8 cellular contexts compared by ENCODE assay signal in genomic region chr2:236176417-236176816, GRCh38. TPM values are rescaled to one million over a fixed set of nuclear protein-coding genes. Genes with fewer than 3 reads are reported as not detected.
DNase-seq lines count a peak whose midpoint lies in the region; TF ChIP-seq lines count a peak whose summit lies in the region.

No MANE protein-coding gene starts in this region.

- no peak overlapping the region for H3K14ac ChIP-seq in mesenchymal stem cell (ENCODE audit: low read length in 2 of 2)

- H4K8ac ChIP-seq in mesenchymal stem cell (ENCODE audit: low read length): no peak overlapping the region

- H3K27me3 ChIP-seq in hepatocyte (peaks cover 93% of the 10 kb centered on the region), mesenchymal stem cell (ENCODE audit: control insufficient read depth in 1 of 2, insufficient read depth in 1 of 2, low read length in 2 of 2) (peaks cover 32 to 73% of the 10 kb centered on the region in 2 experiments)

- H3K9me3 ChIP-seq in hepatocyte (ENCODE audit: low read depth) (no peaks in the 10 kb centered on the region), mesenchymal stem cell (ENCODE audit: control insufficient read depth, low read length) (no peaks in the 10 kb centered on the region)

- no peak overlapping the region for H4K91ac ChIP-seq in mesenchymal stem cell (ENCODE audit: low read length)

- H3K4me1 ChIP-seq in hepatocyte (ENCODE audit: insufficient read depth): peaks cover 24% of the 10 kb centered on the region
- peaks cover 26% of the 10 kb centered on the region for H3K4me1 ChIP-seq in mesenchymal stem cell (ENCODE audit: control insufficient read depth, insufficient read depth, low read depth, low read length)

- H3K27ac ChIP-seq in hepatocyte (no peak overlapping the region), mesenchymal stem cell (ENCODE audit: low read length, poor library complexity, severe bottlenecking) (no peak overlapping the region)

- H3K4me2 ChIP-seq in hepatocyte (no peak overlapping the region), mesenchymal stem cell (ENCODE audit: low read length, poor library complexity, severe bottlenecking) (no peak overlapping the region)

- no peak overlapping the region for H3K23ac ChIP-seq in mesenchymal stem cell (ENCODE audit: low read length in 2 of 2)

- no peak overlapping the region for H3K9ac ChIP-seq in mesenchymal stem cell (ENCODE audit: low read length)

- no peak overlapping the region for H2BK120ac ChIP-seq in mesenchymal stem cell (ENCODE audit: low read depth, low read length)

- H3K36me3 ChIP-seq in hepatocyte (replicated peaks; ENCODE audit: insufficient read depth, low read depth): no peaks in the 10 kb centered on the region
- H3K36me3 ChIP-seq in mesenchymal stem cell (ENCODE audit: control insufficient read depth in 1 of 2, insufficient read depth in 2 of 2, low read depth in 1 of 2, low read length in 2 of 2): no peaks in the 10 kb centered on the region

- no peak overlapping the region for H2AK5ac ChIP-seq in mesenchymal stem cell (ENCODE audit: low read length, severe bottlenecking)

- no peaks in the 10 kb centered on the region for H4K20me1 ChIP-seq in hepatocyte (ENCODE audit: insufficient read depth, poor library complexity, severe bottlenecking)

- no peak overlapping the region for H2BK12ac ChIP-seq in mesenchymal stem cell (ENCODE audit: low read length in 2 of 2)

- H3K4me3 ChIP-seq in GM12875 (ENCODE audit: low read depth, low read length) (no peak overlapping the region), hepatocyte (no peak overlapping the region), mesenchymal stem cell (ENCODE audit: insufficient read depth in 1 of 2, low read depth in 1 of 2, low read length in 2 of 2) (no peak overlapping the region)

- no peak overlapping the region for H3K4ac ChIP-seq in mesenchymal stem cell (ENCODE audit: low read depth in 1 of 2, low read length in 2 of 2)

- H2AFZ ChIP-seq in hepatocyte (no peak overlapping the region), mesenchymal stem cell (ENCODE audit: low read depth, low read length) (no peak overlapping the region)

- H3K9me2 ChIP-seq in hepatocyte (replicated peaks; ENCODE audit: insufficient read depth): no peaks in the 10 kb centered on the region

- no peaks in the 10 kb centered on the region for H3K79me1 ChIP-seq in mesenchymal stem cell (replicated peaks; ENCODE audit: low read length, poor library complexity, severe bottlenecking)

- DNase-seq in AG08396 (ENCODE audit: low spot score): peak; percentile 58
- peak; percentile 24 for DNase-seq in SKM-1 treated with dmso at 0.1 percent for 144 hours (lab: John Stamatoyannopoulos, UW; ENCODE audit: unreplicated experiment)
- no peak for DNase-seq in hepatocyte (ENCODE audit: low spot score)
- DNase-seq in T-helper 1 cell: no peak
- no peak for DNase-seq in GDM1 (lab: John Stamatoyannopoulos, UW)
- no peak for DNase-seq in stimulated activated CD4-positive, alpha-beta T cell treated with anti-CD3 and anti-CD28 coated beads, Interleukin-12 subunit alpha, Interleukin-12 subunit beta, amount 100 ng/mL, for 4 hours
- no peak for DNase-seq in mesenchymal stem cell

- TF ChIP-seq CTCF in GM12875 (IDR thresholded peaks at IDR 0.05; ENCODE audit: borderline replicate concordance, insufficient read depth, low read depth, low read length) (peak; percentile 46; the same call in 1 of the 2 replicates), hepatocyte (IDR thresholded peaks at IDR 0.05; ENCODE audit: poor library complexity) (peak; percentile 45)

- H3K18ac ChIP-seq in mesenchymal stem cell (ENCODE audit: low read depth in 1 of 2, low read length in 2 of 2): no peak overlapping the region

- no peaks in the 10 kb centered on the region for H3K79me2 ChIP-seq in hepatocyte

- no peak overlapping the region for H2BK5ac ChIP-seq in mesenchymal stem cell (ENCODE audit: low read depth, low read length, poor library complexity, severe bottlenecking)

- H2BK15ac ChIP-seq in mesenchymal stem cell (ENCODE audit: low read depth, poor library complexity, severe bottlenecking): no peak overlapping the region

- 9% methylated on average over 7 of the region's 7 CpGs for WGBS in hepatocyte (ENCODE audit: low lambda C conversion rate, missing lambda C conversion rate)
- 29% methylated on average over 7 of the region's 7 CpGs for WGBS in mesenchymal stem cell

RNA-seq across cellular contexts. Expression of gene GBX2, which starts 8.2 kb away (rescaled TPM):
- total RNA-seq in hepatocyte: not detected in 2 replicates
- polyA plus RNA-seq in hepatocyte: 0.45 TPM in 1 of 2 replicates, not detected in the other
- not detected for polyA plus RNA-seq in mesenchymal stem cell (2013, experiment 1 of 2)
- polyA plus RNA-seq in mesenchymal stem cell (2013, experiment 2 of 2): not detected

Comparison
In these comparisons a context has a peak if more than half of its experiments do, and no peak if none do; other contexts are left out.
1. DNase-seq: peak in AG08396 (single experiment) and SKM-1 treated with dmso at 0.1 percent for 144 hours (single experiment); none in hepatocyte (single experiment), T-helper 1 cell (0 of 5), GDM1 (single experiment), stimulated activated CD4-positive, alpha-beta T cell treated with anti-CD3 and anti-CD28 coated beads, Interleukin-12 subunit alpha, Interleukin-12 subunit beta, amount 100 ng/mL, for 4 hours (single experiment) and mesenchymal stem cell (single experiment).